ENCODE assay signal across 8 cellular contexts in genomic region chr19:9818734-9819589, GRCh38. TPM values are rescaled to one million over a fixed set of nuclear protein-coding genes. Genes with fewer than 3 reads are reported as not detected.
DNase-seq lines count a peak whose midpoint lies in the region; ATAC-seq and TF ChIP-seq lines count a peak whose summit lies in the region.

Gene FBXL12 (minus strand): TSS chr19:9819079. CDS start chr19:9818813, 266 bp downstream.

- POLR2A ChIA-PET in AG04450 (lab: Yijun Ruan, JAX) (interaction anchor here (0.5 to 1.0 kb wide), 9 partner anchors 9 to 1428 kb away, joined by 3 to 8 read pairs (median 4); partner anchors contain the start of genes RAB11B and UBL5), activated B cell treated with CpG ODN at 0.5 μM for 24 hours (lab: Charles Lee) (interaction anchor here (0.6 to 1.9 kb wide), 17 partner anchors 8 to 1948 kb away, joined by 3 to 34 read pairs (median 6); partner anchors contain the start of genes ANGPTL6, PIN1, PRKCSH and UBL5)

- H3K9me3 Mint-ChIP-seq in activated B cell treated with CpG ODN at 0.5 μM for 24 hours = peaks cover 3% of the 10 kb centered on the region

- H3K36me3 Mint-ChIP-seq in activated B cell treated with CpG ODN at 0.5 μM for 24 hours (ENCODE audit: low read depth) = peaks cover 34% of the 10 kb centered on the region

- CTCF ChIA-PET in AG04450 (lab: Charles Lee) = interaction anchor here (0.6 kb wide), 1 partner anchor 284 kb away, joined by 5 read pairs; no protein-coding TSS in a partner anchor
- CTCF ChIA-PET in activated B cell treated with CpG ODN at 0.5 μM for 24 hours (lab: Charles Lee) = no interaction called here

- no peaks in the 10 kb centered on the region for H3K27me3 ChIP-seq in AG04450 (ENCODE audit: control insufficient read depth, insufficient read depth, low read length)

- ATAC-seq in GM18909 (IDR thresholded peaks at IDR 0.05; ENCODE audit: poor library complexity, unreplicated experiment) = peak; percentile 83
- peak; percentile 88 for ATAC-seq in HG03175 (IDR thresholded peaks at IDR 0.05; ENCODE audit: unreplicated experiment)
- ATAC-seq in activated B cell treated with CpG ODN at 0.5 μM for 24 hours (ENCODE audit: low read depth) = peak; percentile 87

- H3K4me3 Mint-ChIP-seq in activated B cell treated with CpG ODN at 0.5 μM for 24 hours = peak within 1 kb of the TSS; percentile 94

- DNase-seq in AG04450 (ENCODE audit: low read depth, low spot score) = peak; percentile 99
- DNase-seq in NCI-H345 (lab: John Stamatoyannopoulos, UW) = peak; percentile 100
- DNase-seq in activated B cell treated with CpG ODN at 0.5 μM for 24 hours = peak; percentile 100
- peak; percentile 92 to 100 (median 100) for DNase-seq in caudate nucleus (lab: John Stamatoyannopoulos, UW)
- peak; percentile 92 for DNase-seq in iPS-NIHi7 (ENCODE audit: extremely low spot score)
- DNase-seq in smooth muscle cell of the brain vasculature (ENCODE audit: low read depth, low spot score) = peak; percentile 98

- intact Hi-C loops in activated B cell treated with CpG ODN at 0.5 μM for 24 hours (cut with micrococcal nuclease) = loop anchor here (1.0 to 5.0 kb wide), 12 partner anchors 8 to 1307 kb away; partner anchors contain the start of genes CARM1, PIN1, UBL5 and ZNF121

- H3K4me3 ChIP-seq in AG04450 (ENCODE audit: low read depth, low read length) = peak within 1 kb of the TSS; percentile 99

- peak within 1 kb of the TSS; percentile 92 for H3K27ac Mint-ChIP-seq in activated B cell treated with CpG ODN at 0.5 μM for 24 hours

- H3K4me1 Mint-ChIP-seq in activated B cell treated with CpG ODN at 0.5 μM for 24 hours = peaks cover 24% of the 10 kb centered on the region

- no peaks in the 10 kb centered on the region for H3K27me3 Mint-ChIP-seq in activated B cell treated with CpG ODN at 0.5 μM for 24 hours

- TF ChIP-seq CTCF in AG04450 (IDR thresholded peaks at IDR 0.05; ENCODE audit: low read depth, low read length) (no peak), activated B cell treated with CpG ODN at 0.5 μM for 24 hours (IDR thresholded peaks at IDR 0.05) (no peak)

- peaks cover 12% of the 10 kb centered on the region; the same call in 1 of the 2 replicates for H3K9me3 ChIP-seq in AG04450 (ENCODE audit: control insufficient read depth, insufficient read depth, low read length)

- H3K27ac ChIP-seq in AG04450 (ENCODE audit: low read depth, low read length) (peak within 1 kb of the TSS; percentile 96), caudate nucleus (ENCODE audit: low read depth, low read length) (peak within 1 kb of the TSS; percentile 93)

RNA-seq across cellular contexts. Expression of gene FBXL12, which starts in this region (rescaled TPM):
- 23.6 and 28.6 TPM in 2 replicates for polyA plus RNA-seq in AG04450 (2011; rRNA removed)
- polyA minus RNA-seq in AG04450 (2011; rRNA and poly(A)+ RNA removed) = 9.6 and 13.5 TPM in 2 replicates
- 34.6 and 41.9 TPM in 2 replicates for total RNA-seq in activated B cell treated with CpG ODN at 0.5 μM for 24 hours

Comparison
In these comparisons a context has a peak if more than half of its experiments do, and no peak if none do; other contexts are left out.
1. Peak in every context shown above with its lines: DNase-seq, ATAC-seq, H3K4me3 ChIP-seq and H3K27ac ChIP-seq.